In the genomic region with DNA sequence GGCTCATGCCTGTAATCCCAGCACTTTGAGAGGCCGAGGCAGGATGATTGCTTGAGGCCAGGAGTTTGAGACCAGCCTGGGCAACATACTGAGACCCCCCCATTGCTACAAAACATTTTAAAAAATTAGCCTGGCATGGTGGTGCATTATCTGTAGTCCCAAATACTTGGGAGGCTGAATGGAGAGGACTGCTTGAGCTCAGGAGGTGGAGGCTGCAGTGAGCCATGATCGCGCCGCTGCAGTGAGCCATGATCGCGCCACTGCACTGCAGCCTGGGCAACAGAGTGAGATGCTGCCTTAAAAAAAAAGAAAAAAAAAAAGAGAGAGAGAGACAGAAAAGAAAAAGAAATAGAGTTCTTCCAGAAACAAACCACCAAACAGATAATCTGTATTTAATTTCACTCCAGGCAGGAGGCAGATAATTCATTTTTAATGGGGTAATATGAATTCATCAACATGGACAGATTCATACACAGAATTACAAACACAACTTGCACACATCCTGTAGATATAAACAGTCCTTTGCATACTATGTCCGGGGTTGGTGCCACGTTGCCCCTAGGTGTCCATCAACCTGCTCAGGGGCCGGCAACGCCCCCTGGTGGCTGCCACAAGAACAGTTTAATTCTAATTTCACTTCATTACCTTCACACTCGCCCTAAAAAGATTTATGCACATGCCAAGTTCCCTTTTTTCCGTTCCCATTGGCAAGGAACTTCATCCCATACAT, we compare ENCODE assay signal across 8 cellular contexts. TPM values are rescaled to one million over a fixed set of nuclear protein-coding genes. Genes with fewer than 3 reads are reported as not detected.
A peak's percentile ranks its signal among the peaks of the same experiment; 100 is the strongest.
DNase-seq lines count a peak whose midpoint lies in the region; ATAC-seq and TF ChIP-seq lines count a peak whose summit lies in the region.

No MANE protein-coding gene starts in this region.

- TF ChIP-seq POLR2A in IMR-90 (IDR thresholded peaks at IDR 0.05; ENCODE audit: low read depth, low read length): no peak
- TF ChIP-seq POLR2A in gastrocnemius medialis (IDR thresholded peaks at IDR 0.05): no peak

- no peaks in the 10 kb centered on the region for H3K79me1 ChIP-seq in IMR-90 (ENCODE audit: low read depth in 1 of 2, low read length in 2 of 2)

- H3K27me3 ChIP-seq in IMR-90 (ENCODE audit: control insufficient read depth, insufficient read depth, low read length) (0 out of 2 replicates have a peak, but pooled peaks cover 2% of the 10 kb centered on the region), RWPE2 (ENCODE audit: insufficient read depth, poor library complexity, severe bottlenecking) (no peaks in the 10 kb centered on the region), gastrocnemius medialis (no peaks in the 10 kb centered on the region)

- WGBS in IMR-90 (ENCODE audit: extremely low coverage in 2 of 2, insufficient read length in 1 of 2), 2 experiments: 37% methylated on average over 9 of the region's 12 CpGs; no CpG with 5 or more reads in 1 of the 2 experiments

- H3K14ac ChIP-seq in IMR-90 (replicated peaks; ENCODE audit: low read depth, low read length): no peak overlapping the region

- peak overlapping the region; percentile 67 for H2AFZ ChIP-seq in IMR-90 (replicated peaks; ENCODE audit: low read length, poor library complexity)

- no peak overlapping the region for H3K23ac ChIP-seq in IMR-90 (ENCODE audit: low read depth, low read length)

- peaks cover 7% of the 10 kb centered on the region; the same call in 1 of the 2 replicates for H4K20me1 ChIP-seq in IMR-90 (ENCODE audit: insufficient read depth, low read length)

- H3K4ac ChIP-seq in IMR-90 (ENCODE audit: low read depth, low read length): 0 out of 2 replicates have a peak overlapping the region, but pooled peaks have one; percentile 5

- CTCF ChIA-PET in IMR-90 (lab: Yijun Ruan, JAX): interaction anchor here (0.6 to 1.3 kb wide), 6 partner anchors 9 to 298 kb away, joined by 3 to 12 read pairs (median 4); a partner anchor contains a TSS

- H3K56ac ChIP-seq in IMR-90 (ENCODE audit: extremely low read depth, insufficient read depth, low read length): no peak overlapping the region

- H3K9me3 ChIP-seq in IMR-90 (ENCODE audit: control insufficient read depth, insufficient read depth, low read length) (no peaks in the 10 kb centered on the region), RWPE2 (ENCODE audit: severe bottlenecking) (no peaks in the 10 kb centered on the region), gastrocnemius medialis (no peaks in the 10 kb centered on the region)

- H4K91ac ChIP-seq in IMR-90 (ENCODE audit: insufficient read depth, low read depth, low read length): no peak overlapping the region; the same call in 1 of the 2 replicates

- no peak overlapping the region for H2AK9ac ChIP-seq in IMR-90 (replicated peaks; ENCODE audit: low read depth, low read length, poor library complexity)

- intact Hi-C loops in IMR-90 (cut with micrococcal nuclease) (loop anchor here (1.0 to 10.0 kb wide), 5 partner anchors 67 to 752 kb away; a partner anchor contains a TSS), head of caudate nucleus (cut with DNase I) (no loop called here), gastrocnemius medialis (cut with DNase I; ENCODE audit: low total_unique reads) (loop anchor here (2.0 kb wide), 1 partner anchor 251 kb away; no protein-coding TSS in a partner anchor)

- H3K4me3 ChIP-seq in IMR-90 (ENCODE audit: insufficient read depth, low read depth, low read length): no peak overlapping the region
- H3K4me3 ChIP-seq in RWPE2 (ENCODE audit: severe bottlenecking): no peak overlapping the region
- no peak overlapping the region for H3K4me3 ChIP-seq in gastrocnemius medialis

- TF ChIP-seq RAD21 in IMR-90 (IDR thresholded peaks at IDR 0.05; ENCODE audit: low read length): peak; percentile 60

- POLR2A ChIA-PET in IMR-90 (lab: Charles Lee; ENCODE audit: unreplicated experiment): interaction anchor here (1.0 kb wide), 1 partner anchor 229 kb away, joined by 4 read pairs; no protein-coding TSS in a partner anchor

- BruUV-seq in IMR-90 (replicated peaks; lab: Mats Ljungman, UMichigan): no TSS peak

- H3K27ac ChIP-seq in IMR-90 (ENCODE audit: insufficient read depth, low read length) (peak overlapping the region; percentile 48; the same call in 1 of the 2 replicates), RWPE2 (ENCODE audit: poor library complexity, severe bottlenecking) (peak overlapping the region; percentile 15), gastrocnemius medialis (no peak overlapping the region)

- H3K18ac ChIP-seq in IMR-90 (ENCODE audit: low read depth, low read length): no peak overlapping the region

- no peak overlapping the region for H3K9ac ChIP-seq in IMR-90 (ENCODE audit: low read depth, low read length)

- peak; percentile 74 for TF ChIP-seq CTCF in IMR-90 (conservative IDR thresholded peaks at IDR 0.05; ENCODE audit: low read depth, low read length)
- TF ChIP-seq CTCF in RWPE2 (IDR thresholded peaks at IDR 0.05; ENCODE audit: poor library complexity, severe bottlenecking): peak; percentile 65
- peak; percentile 63 to 90 (median 72) for TF ChIP-seq CTCF in gastrocnemius medialis (IDR thresholded peaks at IDR 0.05 in 4 of 5, conservative IDR thresholded peaks at IDR 0.05 in 1 of 5)

- H3K4me1 ChIP-seq in IMR-90 (ENCODE audit: control insufficient read depth, insufficient read depth, low read length) (peaks cover 2% of the 10 kb centered on the region; the same call in 1 of the 2 replicates), RWPE2 (ENCODE audit: insufficient read depth, poor library complexity, severe bottlenecking) (peaks cover 12% of the 10 kb centered on the region), gastrocnemius medialis (peaks cover 0 to 6% of the 10 kb centered on the region in 2 donors)

- H2BK15ac ChIP-seq in IMR-90 (ENCODE audit: low read depth, low read length): no peak overlapping the region; the same call in 2 of the 3 replicates

- no peak overlapping the region for H3K4me2 ChIP-seq in IMR-90 (ENCODE audit: low read depth, low read length)

- DNase-seq in NCI-H2171 treated with DMSO at 0.1 percent for 48 hours (lab: John Stamatoyannopoulos, UW) (peak; percentile 25), NCI-H2171 (lab: John Stamatoyannopoulos, UW) (no peak), IMR-90 (peak; percentile 46), RWPE2 (ENCODE audit: low spot score) (no peak), head of caudate nucleus (peak in 40 of 42 donors; percentile 19 to 82 (median 50)), gastrocnemius medialis (peak in 1 of 2 donors; percentile 20)
- DNase-seq in activated gamma-delta T cell treated with anti-CD3 and anti-CD28 coated beads, Interleukin-2, amount 50 U/mL, for 16 hours (ENCODE audit: low read depth): peak; percentile 54

- dilution Hi-C loops in IMR-90 (cut with HindIII; ENCODE audit: low sequenced_read_pairs, unreplicated experiment): no loop called here

- H2BK120ac ChIP-seq in IMR-90 (ENCODE audit: low read depth, low read length): peak overlapping the region; percentile 88; the same call in 1 of the 2 replicates

- H4K5ac ChIP-seq in IMR-90 (ENCODE audit: low read depth, low read length): no peak overlapping the region

- H2BK20ac ChIP-seq in IMR-90 (ENCODE audit: low read depth, low read length): no peak overlapping the region

- peak overlapping the region in 1 of 2 experiments; percentile 37; a peak in 1 of 4 replicates for H4K8ac ChIP-seq in IMR-90 (ENCODE audit: low read depth in 2 of 2, low read length in 2 of 2)

- in situ Hi-C loops in IMR-90 (cut with MboI; ENCODE audit: low sequenced_read_pairs) (loop anchor here (10.0 kb wide), 1 partner anchor 249 kb away; no protein-coding TSS in a partner anchor), gastrocnemius medialis (cut with MboI; ENCODE audit: low sequenced_read_pairs in 4 of 4) (loop anchor here in 3 of 4 donors (5.0 to 25.0 kb wide), 5 partner anchors 247 to 772 kb away; no protein-coding TSS in a partner anchor)

- 0 out of 2 replicates have a peak, but pooled peaks cover 5% of the 10 kb centered on the region for H3K9me1 ChIP-seq in IMR-90 (ENCODE audit: insufficient read depth, low read length)

- ATAC-seq in IMR-90 (ENCODE audit: low read depth): peak; percentile 30; the same call in 1 of the 2 replicates
- no peak for ATAC-seq in RWPE2 (ENCODE audit: low read depth)
- peak; percentile 42 to 60 for ATAC-seq in gastrocnemius medialis
- ATAC-seq in HG02852 (IDR thresholded peaks at IDR 0.05; ENCODE audit: unreplicated experiment): no peak

- peak overlapping the region; percentile 75; the same call in 1 of the 2 replicates for H2AK5ac ChIP-seq in IMR-90 (ENCODE audit: low read depth, low read length)

- H3K36me3 ChIP-seq in IMR-90 (ENCODE audit: control insufficient read depth, insufficient read depth, low read length) (no peaks in the 10 kb centered on the region), RWPE2 (ENCODE audit: low read depth) (no peaks in the 10 kb centered on the region), gastrocnemius medialis (no peaks in the 10 kb centered on the region)

- H2BK5ac ChIP-seq in IMR-90 (ENCODE audit: low read depth, low read length, poor library complexity, severe bottlenecking): no peak overlapping the region

TF ChIP-seq in IMR-90, 13 proteins besides CTCF, POLR2A, EP300 and RAD21:
- TF ChIP-seq SMC3 (IDR thresholded peaks at IDR 0.05; ENCODE audit: low read depth, low read length) (peak; percentile 66), MAFK (IDR thresholded peaks at IDR 0.05; ENCODE audit: low read depth, low read length) (no peak)

RNA-seq across cellular contexts. Expression of a gene that starts 15.9 kb away (rescaled TPM):
- total RNA-seq in IMR-90 (2012; rRNA removed): 1.1 TPM in 2 replicates
- polyA plus RNA-seq in IMR-90 (2012; rRNA removed): 1.9 and 2.2 TPM in 2 replicates
- 1.6 and 2.0 TPM in 2 replicates for polyA plus RNA-seq in IMR-90 (2012; cell fraction: cytosol; rRNA removed)
- 0.11 and 0.71 TPM in 2 replicates for polyA plus RNA-seq in IMR-90 (2012; cell fraction: nucleus; rRNA removed; ENCODE audit: low replicate concordance)
- 1 to 10 TPM; 1.4 to 4.7 (median 3.5) TPM for total RNA-seq in gastrocnemius medialis

RNA-seq across cellular contexts. Expression of a gene that starts 22.7 kb away (rescaled TPM):
- total RNA-seq in IMR-90 (2012; rRNA removed): 14.7 and 18.3 TPM in 2 replicates
- polyA plus RNA-seq in IMR-90 (2012; rRNA removed): 12.2 and 14.4 TPM in 2 replicates
- polyA plus RNA-seq in IMR-90 (2012; cell fraction: cytosol; rRNA removed): 8.1 and 9.6 TPM in 2 replicates
- polyA plus RNA-seq in IMR-90 (2012; cell fraction: nucleus; rRNA removed; ENCODE audit: low replicate concordance): 4.5 and 9.3 TPM in 2 replicates
- total RNA-seq in gastrocnemius medialis: 10 to 100 TPM; 13.0 to 13.9 (median 13.4) TPM

Comparison
In these comparisons a context has a peak if more than half of its experiments do, and no peak if none do; other contexts are left out.
1. DNase-seq: peak in NCI-H2171 treated with DMSO at 0.1 percent for 48 hours (single experiment), IMR-90 (single experiment), activated gamma-delta T cell treated with anti-CD3 and anti-CD28 coated beads, Interleukin-2, amount 50 U/mL, for 16 hours (single experiment) and head of caudate nucleus (40 of 42); none in NCI-H2171 (single experiment) and RWPE2 (single experiment).
2. ATAC-seq: peak in IMR-90 (single experiment) and gastrocnemius medialis (2 of 2); none in RWPE2 (single experiment) and HG02852 (single experiment).
3. H3K27ac ChIP-seq: peak in IMR-90 (single experiment) and RWPE2 (single experiment); none in gastrocnemius medialis (0 of 4).
4. Peak in every context shown above with its lines, with median percentiles within 50 percentile points of each other: CTCF ChIP-seq.